ENCODE assay signal across 11 cellular contexts in the genomic region with DNA sequence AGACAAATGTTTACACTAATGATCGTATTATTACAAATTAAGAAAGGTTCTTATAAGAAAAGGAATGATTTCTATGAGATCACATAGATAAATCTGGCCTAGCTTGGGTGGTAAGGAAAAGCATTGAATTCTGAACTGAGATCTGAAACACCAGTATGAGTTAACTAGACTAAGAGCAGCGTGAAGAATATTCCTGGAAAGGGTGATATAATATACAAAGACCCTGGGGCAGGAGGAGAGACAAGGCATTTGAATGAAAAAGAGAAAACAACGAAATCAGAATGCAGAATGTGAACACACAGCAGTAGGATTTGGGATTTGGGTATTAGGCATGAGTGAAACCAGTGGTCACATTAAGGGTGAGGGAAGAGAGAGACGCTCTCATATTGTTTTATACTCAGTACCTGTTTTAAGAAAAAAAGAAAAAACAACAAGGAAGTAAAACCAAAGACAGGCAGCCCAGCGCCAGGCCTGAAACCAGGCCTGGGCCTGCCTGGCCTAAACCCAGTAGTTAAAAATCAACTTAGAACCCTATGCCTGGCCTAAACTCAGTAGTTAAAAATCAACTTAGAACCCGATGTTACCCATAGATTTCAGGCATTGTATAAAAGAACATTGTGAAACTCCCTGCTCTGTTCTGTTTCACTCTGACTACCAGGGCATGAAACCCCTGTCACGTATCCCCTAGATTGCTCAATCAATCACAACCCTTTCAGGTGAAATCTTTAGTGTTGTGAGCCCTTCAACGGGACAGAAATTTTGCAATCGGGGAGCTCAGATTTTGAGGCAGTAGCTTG.
DNase-seq lines count a peak whose midpoint lies in the region; ATAC-seq and TF ChIP-seq lines count a peak whose summit lies in the region.
"Had no signal": no experiment of that assay in that cellular context is flagged by ENCODE, and none has a peak within 500 bp of the region (broad histone marks: within the 10 kb centered on the region; RNA-seq: fewer than 3 reads in every experiment).

No MANE protein-coding gene starts in this region.

- no peak overlapping the region for H3K4me3 Mint-ChIP-seq in mesothelial cell of epicardium
- no peak overlapping the region for H3K4me3 Mint-ChIP-seq in naive thymus-derived CD8-positive, alpha-beta T cell
- H3K4me3 Mint-ChIP-seq: central memory CD8-positive, alpha-beta T cell had no signal

- POLR2A ChIA-PET in naive thymus-derived CD8-positive, alpha-beta T cell (lab: Charles Lee): no interaction called here

- H3K9me3 Mint-ChIP-seq in mesothelial cell of epicardium: no peaks in the 10 kb centered on the region
- H3K9me3 Mint-ChIP-seq in naive thymus-derived CD8-positive, alpha-beta T cell: no peaks in the 10 kb centered on the region
- H3K9me3 Mint-ChIP-seq: central memory CD8-positive, alpha-beta T cell had no signal

- no peak overlapping the region for H3K27ac Mint-ChIP-seq in mesothelial cell of epicardium
- H3K27ac Mint-ChIP-seq in naive thymus-derived CD8-positive, alpha-beta T cell: no peak overlapping the region

- H3K36me3 Mint-ChIP-seq in mesothelial cell of epicardium: no peaks in the 10 kb centered on the region
- H3K36me3 Mint-ChIP-seq in naive thymus-derived CD8-positive, alpha-beta T cell: no peaks in the 10 kb centered on the region

- peak; percentile 93 for ATAC-seq in GM19438 (IDR thresholded peaks at IDR 0.05; ENCODE audit: low read depth, unreplicated experiment)
- peak; percentile 81 for ATAC-seq in HG02870 (IDR thresholded peaks at IDR 0.05; ENCODE audit: unreplicated experiment)
- ATAC-seq in HG03565 (IDR thresholded peaks at IDR 0.05; ENCODE audit: unreplicated experiment): peak; percentile 80
- no peak for ATAC-seq in naive thymus-derived CD8-positive, alpha-beta T cell
- ATAC-seq: HCT116, PC-3 had no signal

- no peaks in the 10 kb centered on the region for H3K4me1 Mint-ChIP-seq in mesothelial cell of epicardium
- H3K4me1 Mint-ChIP-seq in naive thymus-derived CD8-positive, alpha-beta T cell: no peaks in the 10 kb centered on the region
- H3K4me1 Mint-ChIP-seq: central memory CD8-positive, alpha-beta T cell had no signal

- DNase-seq in NCI-H82 (lab: John Stamatoyannopoulos, UW): no peak
- DNase-seq in COR-L47 (lab: John Stamatoyannopoulos, UW): no peak
- no peak for DNase-seq in mesothelial cell of epicardium (ENCODE audit: low spot score in 2 of 2, unreplicated experiment in 2 of 2)
- no peak for DNase-seq in naive thymus-derived CD8-positive, alpha-beta T cell
- DNase-seq: PC-3; stimulated activated CD8-positive, alpha-beta memory T cell treated with anti-CD3 and anti-CD28 coated beads, Interleukin-4, amount 100 ng/mL, for 48 hours had no signal

- TF ChIP-seq CTCF in mesothelial cell of epicardium (IDR thresholded peaks at IDR 0.05; ENCODE audit: unreplicated experiment): no peak

- no peaks in the 10 kb centered on the region for H3K27me3 Mint-ChIP-seq in mesothelial cell of epicardium (ENCODE audit: low read depth)
- peaks cover 0 to 4% (median 0%) of the 10 kb centered on the region in 5 donors for H3K27me3 Mint-ChIP-seq in naive thymus-derived CD8-positive, alpha-beta T cell

Comparison
In these comparisons a context has a peak if more than half of its experiments do, and no peak if none do; other contexts are left out.
1. ATAC-seq: peak in GM19438 (single experiment), HG02870 (single experiment) and HG03565 (single experiment); none in naive thymus-derived CD8-positive, alpha-beta T cell (0 of 2).